Comparison of ENCODE assay signal across 8 cellular contexts in the genomic region with DNA sequence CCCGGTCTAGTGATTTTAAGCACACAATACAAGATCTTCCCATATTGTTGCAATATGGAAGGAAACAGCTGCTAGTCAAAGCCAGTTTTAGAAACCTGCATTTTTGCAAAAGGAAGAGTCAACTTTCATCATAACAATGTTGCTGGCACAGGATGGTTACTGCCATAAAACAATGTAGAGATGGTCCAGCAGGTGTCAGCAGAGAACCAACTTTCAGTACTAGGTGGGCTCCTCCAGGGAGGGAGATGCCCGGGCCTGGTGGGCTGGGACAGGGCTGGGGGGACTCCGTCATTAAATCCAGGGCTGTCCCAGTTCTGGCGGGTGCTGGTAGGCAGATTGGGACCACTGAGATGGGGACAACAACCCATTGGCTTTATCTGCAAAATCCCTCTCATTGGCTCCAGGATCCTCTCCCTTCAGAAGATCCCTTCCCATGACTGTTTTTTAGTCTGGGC. TPM values are rescaled to one million over a fixed set of nuclear protein-coding genes. Genes with fewer than 3 reads are reported as not detected.
DNase-seq lines count a peak whose midpoint lies in the region.

No MANE protein-coding gene starts in this region.

- peak; percentile 39 for DNase-seq in activated naive CD4-positive, alpha-beta T cell treated with anti-CD3 and anti-CD28 coated beads, Interleukin-2, amount 10 ng/mL, durations not matched to agents 7 days and 5 days
- no peak for DNase-seq in activated naive CD4-positive, alpha-beta T cell treated with Interleukin-2 at 50 U/mL for 16 hours
- DNase-seq in LHCN-M2 (ENCODE audit: low read depth) (peak; percentile 63), SW480 (ENCODE audit: low spot score) (peak; percentile 7), globus pallidus (ENCODE audit: low spot score) (peak; percentile 31), mesenteric fat pad (ENCODE audit: low spot score) (no peak), T-helper 1 cell (no peak)

- no peaks in the 10 kb centered on the region for H3K36me3 ChIP-seq in rectal smooth muscle tissue (ENCODE audit: control insufficient read depth, insufficient read depth, low read length)

- peaks cover 60% of the 10 kb centered on the region for H3K27me3 Mint-ChIP-seq in activated naive CD4-positive, alpha-beta T cell treated with anti-CD3 and anti-CD28 coated beads, Interleukin-2, amount 10 ng/mL, durations not matched to agents 7 days and 5 days

- H3K9ac ChIP-seq in rectal smooth muscle tissue (ENCODE audit: low read length): no peak overlapping the region

- peaks cover 25% of the 10 kb centered on the region for H3K4me1 Mint-ChIP-seq in activated naive CD4-positive, alpha-beta T cell treated with anti-CD3 and anti-CD28 coated beads, Interleukin-2, amount 10 ng/mL, durations not matched to agents 7 days and 5 days

- H3K27me3 ChIP-seq in rectal smooth muscle tissue (ENCODE audit: control insufficient read depth, insufficient read depth, low read length): peaks cover 2% of the 10 kb centered on the region

- H3K27ac Mint-ChIP-seq in activated naive CD4-positive, alpha-beta T cell treated with anti-CD3 and anti-CD28 coated beads, Interleukin-2, amount 10 ng/mL, durations not matched to agents 7 days and 5 days: no peak overlapping the region

- no peaks in the 10 kb centered on the region for H3K9me3 Mint-ChIP-seq in activated naive CD4-positive, alpha-beta T cell treated with anti-CD3 and anti-CD28 coated beads, Interleukin-2, amount 10 ng/mL, durations not matched to agents 7 days and 5 days

- CTCF ChIA-PET in activated naive CD4-positive, alpha-beta T cell treated with anti-CD3 and anti-CD28 coated beads, Interleukin-2, amount 10 ng/mL, durations not matched to agents 7 days and 5 days (lab: Charles Lee): interaction anchor here (0.7 to 2.6 kb wide), 6 partner anchors 16 to 1223 kb away, joined by 3 to 16 read pairs (median 3); no protein-coding TSS in a partner anchor

- no peak overlapping the region for H3K4me3 Mint-ChIP-seq in activated naive CD4-positive, alpha-beta T cell treated with anti-CD3 and anti-CD28 coated beads, Interleukin-2, amount 10 ng/mL, durations not matched to agents 7 days and 5 days

- peaks cover 27% of the 10 kb centered on the region for H3K4me1 ChIP-seq in rectal smooth muscle tissue (ENCODE audit: control insufficient read depth, insufficient read depth, low read length)

- no peak overlapping the region for H3K4me3 ChIP-seq in rectal smooth muscle tissue (ENCODE audit: low read length)

- no peaks in the 10 kb centered on the region for H3K36me3 Mint-ChIP-seq in activated naive CD4-positive, alpha-beta T cell treated with anti-CD3 and anti-CD28 coated beads, Interleukin-2, amount 10 ng/mL, durations not matched to agents 7 days and 5 days

- H3K27ac ChIP-seq in rectal smooth muscle tissue (ENCODE audit: low read depth, low read length): peak overlapping the region; percentile 96

RNA-seq across cellular contexts. Expression of a gene that starts 5.0 kb away (rescaled TPM):
- total RNA-seq in LHCN-M2 (2014; rRNA removed) (2.4 TPM in 2 replicates), mesenteric fat pad (37.2 TPM)
- polyA plus RNA-seq in LHCN-M2 (2012): 4.7 TPM

Comparison
In these comparisons a context has a peak if more than half of its experiments do, and no peak if none do; other contexts are left out.
1. DNase-seq: peak in activated naive CD4-positive, alpha-beta T cell treated with anti-CD3 and anti-CD28 coated beads, Interleukin-2, amount 10 ng/mL, durations not matched to agents 7 days and 5 days (single experiment), LHCN-M2 (single experiment), SW480 (single experiment) and globus pallidus (single experiment); none in activated naive CD4-positive, alpha-beta T cell treated with Interleukin-2 at 50 U/mL for 16 hours (single experiment), mesenteric fat pad (single experiment) and T-helper 1 cell (0 of 5).
2. RNA of a gene that starts 5.0 kb away (total RNA-seq): 37.2 TPM in mesenteric fat pad (single experiment); 2.4 TPM in LHCN-M2; every median in the first group is over 10 times any median in the second.